Comparison of ENCODE assay signal across 8 cellular contexts in genomic region chr14:77041837-77042557, GRCh38. TPM values are rescaled to one million over a fixed set of nuclear protein-coding genes. Genes with fewer than 3 reads are reported as not detected.
DNase-seq lines count a peak whose midpoint lies in the region; TF ChIP-seq lines count a peak whose summit lies in the region.

No MANE protein-coding gene starts in this region.

- H3K36me3 Mint-ChIP-seq in IgD-negative memory B cell (no peaks in the 10 kb centered on the region), progenitor cell of endocrine pancreas (ENCODE audit: insufficient read depth) (no peaks in the 10 kb centered on the region)
- H3K36me3 Mint-ChIP-seq in activated CD4-positive, alpha-beta memory T cell treated with anti-CD3 and anti-CD28 coated beads for 36 hours, result no peaks in the 10 kb centered on the region

- intact Hi-C loops in activated CD4-positive, alpha-beta memory T cell treated with anti-CD3 and anti-CD28 coated beads for 36 hours (cut with micrococcal nuclease), result loop anchor here (2.0 to 5.0 kb wide), 3 partner anchors 19 to 415 kb away; partner anchors contain the start of genes AHSA1, CIPC and VIPAS39

- H3K27me3 Mint-ChIP-seq in IgD-negative memory B cell, result no peaks in the 10 kb centered on the region
- H3K27me3 Mint-ChIP-seq in activated CD4-positive, alpha-beta memory T cell treated with anti-CD3 and anti-CD28 coated beads for 36 hours, result no peaks in the 10 kb centered on the region
- H3K27me3 Mint-ChIP-seq in progenitor cell of endocrine pancreas, result no peaks in the 10 kb centered on the region

- DNase-seq in AG09319 (ENCODE audit: extremely low read depth, low read depth), result peak; percentile 74
- no peak for DNase-seq in activated CD4-positive, alpha-beta memory T cell treated with anti-CD3 and anti-CD28 coated beads for 36 hours
- DNase-seq in globus pallidus (ENCODE audit: low spot score), result peak; percentile 65
- DNase-seq in progenitor cell of endocrine pancreas (ENCODE audit: low spot score, unreplicated experiment), result no peak
- no peak for DNase-seq in NK-92 treated with Interleukin-12 subunit alpha and Interleukin-12 subunit beta, amount 100 ng/mL, for 24 hours (lab: John Stamatoyannopoulos, UW)
- DNase-seq in ACHN, result no peak
- no peak for DNase-seq in NCI-H1048 (lab: John Stamatoyannopoulos, UW)

- H3K9me3 Mint-ChIP-seq in IgD-negative memory B cell (no peaks in the 10 kb centered on the region), progenitor cell of endocrine pancreas (ENCODE audit: low read depth) (no peaks in the 10 kb centered on the region)
- H3K9me3 Mint-ChIP-seq in activated CD4-positive, alpha-beta memory T cell treated with anti-CD3 and anti-CD28 coated beads for 36 hours, result no peaks in the 10 kb centered on the region

- H3K4me3 Mint-ChIP-seq in IgD-negative memory B cell (peak overlapping the region in 2 of 4 donors; percentile 17 to 86), progenitor cell of endocrine pancreas (ENCODE audit: low read depth) (no peak overlapping the region)
- no peak overlapping the region for H3K4me3 Mint-ChIP-seq in activated CD4-positive, alpha-beta memory T cell treated with anti-CD3 and anti-CD28 coated beads for 36 hours

- no peak for TF ChIP-seq CTCF in AG09319 (IDR thresholded peaks at IDR 0.05; ENCODE audit: low read depth, low read length)
- TF ChIP-seq CTCF in progenitor cell of endocrine pancreas (IDR thresholded peaks at IDR 0.05; ENCODE audit: unreplicated experiment), result no peak

- H3K27ac Mint-ChIP-seq in IgD-negative memory B cell (peak overlapping the region in 2 of 3 donors; percentile 93 to 98), progenitor cell of endocrine pancreas (peak overlapping the region; percentile 93)
- peak overlapping the region; percentile 99 for H3K27ac Mint-ChIP-seq in activated CD4-positive, alpha-beta memory T cell treated with anti-CD3 and anti-CD28 coated beads for 36 hours

- CTCF ChIA-PET in activated CD4-positive, alpha-beta memory T cell treated with anti-CD3 and anti-CD28 coated beads for 36 hours (lab: Charles Lee), result interaction anchor here (0.7 to 6.9 kb wide), 12 partner anchors 12 to 166 kb away, joined by 3 to 54 read pairs (median 6); no protein-coding TSS in a partner anchor

- peaks cover 29 to 47% (median 39%) of the 10 kb centered on the region in 3 donors for H3K4me1 Mint-ChIP-seq in IgD-negative memory B cell
- peaks cover 89% of the 10 kb centered on the region for H3K4me1 Mint-ChIP-seq in activated CD4-positive, alpha-beta memory T cell treated with anti-CD3 and anti-CD28 coated beads for 36 hours (ENCODE audit: low read depth)
- peaks cover 70% of the 10 kb centered on the region for H3K4me1 Mint-ChIP-seq in progenitor cell of endocrine pancreas (ENCODE audit: low read depth)

- POLR2A ChIA-PET in activated CD4-positive, alpha-beta memory T cell treated with anti-CD3 and anti-CD28 coated beads for 36 hours (lab: Charles Lee), result interaction anchor here (1.3 to 2.9 kb wide), 4 partner anchors 10 to 80 kb away, joined by 5 to 17 read pairs (median 8); no protein-coding TSS in a partner anchor

- in situ Hi-C loops in ACHN (cut with HindIII; ENCODE audit: low pct_ligation_motif_present, low pct_unique_long_range_greater_than_20kb, low sequenced_read_pairs), result no loop called here

RNA-seq across cellular contexts. Expression of gene IRF2BPL, which starts 13.5 kb away (rescaled TPM):
- 2.6 TPM for polyA plus RNA-seq in IgD-negative memory B cell
- 10 to 100 TPM; 38.5 to 41.1 TPM for total RNA-seq in activated CD4-positive, alpha-beta memory T cell treated with anti-CD3 and anti-CD28 coated beads for 36 hours
- 51.1 and 56.2 TPM in 2 replicates for total RNA-seq in progenitor cell of endocrine pancreas

RNA-seq across cellular contexts. Expression of gene CIPC, which starts 56.1 kb away (rescaled TPM):
- polyA plus RNA-seq in IgD-negative memory B cell, result 14.7 TPM
- total RNA-seq in activated CD4-positive, alpha-beta memory T cell treated with anti-CD3 and anti-CD28 coated beads for 36 hours, result 1 to 10 TPM; 7.3 to 7.5 TPM
- total RNA-seq in progenitor cell of endocrine pancreas, result 25.2 and 25.6 TPM in 2 replicates

Comparison
In these comparisons a context has a peak if more than half of its experiments do, and no peak if none do; other contexts are left out.
1. DNase-seq: peak in AG09319 (single experiment) and globus pallidus (single experiment); none in activated CD4-positive, alpha-beta memory T cell treated with anti-CD3 and anti-CD28 coated beads for 36 hours (single experiment), progenitor cell of endocrine pancreas (single experiment), NK-92 treated with Interleukin-12 subunit alpha and Interleukin-12 subunit beta, amount 100 ng/mL, for 24 hours (single experiment), ACHN (single experiment) and NCI-H1048 (single experiment).
2. Peak in every context shown above with its lines, with median percentiles within 50 percentile points of each other: H3K27ac Mint-ChIP-seq.